ENCODE assay signal across 8 cellular contexts in the genomic region with DNA sequence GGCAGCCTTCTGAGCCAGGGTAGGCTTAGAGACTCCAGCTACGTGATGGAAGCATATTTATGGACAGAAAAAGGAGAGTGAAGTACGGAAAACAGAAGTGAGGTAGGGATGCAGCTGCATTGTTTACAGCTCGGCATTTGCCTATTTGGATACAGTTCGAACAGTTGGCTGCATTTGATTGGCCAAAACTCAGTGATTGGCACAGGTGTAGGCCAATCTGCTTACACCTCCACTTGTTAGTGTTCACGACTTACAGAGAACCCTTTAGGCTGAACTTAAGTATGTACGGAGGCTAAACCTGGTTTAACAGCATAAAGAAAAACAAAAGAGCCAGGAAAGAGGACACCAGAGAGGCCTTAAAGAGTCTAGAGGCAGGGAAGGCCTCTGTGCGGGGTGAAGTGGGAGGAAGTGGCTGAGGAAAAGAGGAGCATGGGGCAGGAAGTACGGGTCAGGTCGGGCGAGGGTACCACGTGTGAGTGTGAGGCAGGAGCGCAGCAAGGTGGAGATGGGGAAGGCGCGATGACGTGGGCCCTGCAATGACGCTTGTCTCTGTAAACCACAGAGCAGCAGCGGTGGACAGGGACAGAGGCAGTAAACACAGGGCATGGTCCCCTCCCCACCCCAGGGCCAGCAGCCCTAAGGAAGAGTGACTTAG. TPM values are rescaled to one million over a fixed set of nuclear protein-coding genes. Genes with fewer than 3 reads are reported as not detected.
DNase-seq lines count a peak whose midpoint lies in the region; ATAC-seq, FAIRE-seq and TF ChIP-seq lines count a peak whose summit lies in the region.

No MANE protein-coding gene starts in this region.

- ATAC-seq in activated CD8-positive, alpha-beta T cell treated with anti-CD3 and anti-CD28 coated beads, Interleukin-2, amount 10 ng/mL, durations not matched to agents 7 days and 5 days: peak; percentile 54
- no peak for ATAC-seq in GM21529 (IDR thresholded peaks at IDR 0.05; ENCODE audit: unreplicated experiment)
- no peak for ATAC-seq in HG03354 (IDR thresholded peaks at IDR 0.05; ENCODE audit: poor library complexity, severe bottlenecking, unreplicated experiment)

- H3K4me1 ChIP-seq in endothelial cell of umbilical vein (ENCODE audit: control insufficient read depth, extremely low read depth, insufficient read depth, low read length): no peaks in the 10 kb centered on the region
- no peaks in the 10 kb centered on the region for H3K4me1 ChIP-seq in uterus

- no peak for TF ChIP-seq CTCF in endothelial cell of umbilical vein (IDR thresholded peaks at IDR 0.05; ENCODE audit: extremely low read depth in 1 of 2, insufficient read depth in 1 of 2, low read depth in 1 of 2, low read length in 2 of 2)
- TF ChIP-seq CTCF in uterus (IDR thresholded peaks at IDR 0.05): no peak

- intact Hi-C loops in endothelial cell of umbilical vein (cut with micrococcal nuclease) (no loop called here), uterus (cut with DNase I; ENCODE audit: low total_unique reads) (no loop called here)

- H3K27ac ChIP-seq in endothelial cell of umbilical vein (ENCODE audit: insufficient read depth, low read depth, low read length): no peak overlapping the region
- no peak overlapping the region for H3K27ac ChIP-seq in uterus

- peaks cover 75% of the 10 kb centered on the region for H3K4me1 Mint-ChIP-seq in activated CD8-positive, alpha-beta T cell treated with anti-CD3 and anti-CD28 coated beads, Interleukin-2, amount 10 ng/mL, durations not matched to agents 7 days and 5 days (ENCODE audit: low read depth)

- H3K27me3 ChIP-seq in endothelial cell of umbilical vein (ENCODE audit: control insufficient read depth in 2 of 2, insufficient read depth in 2 of 2, low read length in 2 of 2) (peaks cover 3 to 4% of the 10 kb centered on the region in 2 experiments), uterus (no peaks in the 10 kb centered on the region)

- no peak overlapping the region for H3K4me2 ChIP-seq in endothelial cell of umbilical vein (ENCODE audit: insufficient read depth, low read length)

- H3K4me3 ChIP-seq in endothelial cell of umbilical vein (replicated peaks in 1 of 3; ENCODE audit: insufficient read depth in 1 of 3, low read depth in 1 of 3, low read length in 3 of 3) (no peak overlapping the region), uterus (no peak overlapping the region)

- peak; percentile 8 for FAIRE-seq in endothelial cell of umbilical vein (lab: Jason Lieb, UNC)

- H3K9me1 ChIP-seq in endothelial cell of umbilical vein (replicated peaks; ENCODE audit: control insufficient read depth, extremely low read depth, insufficient read depth, low read length): no peaks in the 10 kb centered on the region

- no peak overlapping the region for H3K9ac ChIP-seq in endothelial cell of umbilical vein (replicated peaks; ENCODE audit: extremely low read depth, insufficient read depth, low read length)

- H3K27me3 Mint-ChIP-seq in activated CD8-positive, alpha-beta T cell treated with anti-CD3 and anti-CD28 coated beads, Interleukin-2, amount 10 ng/mL, durations not matched to agents 7 days and 5 days (ENCODE audit: low read depth): peaks cover 4% of the 10 kb centered on the region

- no peaks in the 10 kb centered on the region for H3K36me3 ChIP-seq in endothelial cell of umbilical vein (ENCODE audit: control insufficient read depth in 2 of 2, extremely low read depth in 1 of 2, insufficient read depth in 2 of 2, low read length in 2 of 2)
- no peaks in the 10 kb centered on the region for H3K36me3 ChIP-seq in uterus

- dilution Hi-C loops in endothelial cell of umbilical vein (cut with MboI; ENCODE audit: extremely low pct_ligation_motif_present, low sequenced_read_pairs): no loop called here

- no peak overlapping the region for H2AFZ ChIP-seq in endothelial cell of umbilical vein (ENCODE audit: low read depth, low read length)

- H3K4me3 Mint-ChIP-seq in activated CD8-positive, alpha-beta T cell treated with anti-CD3 and anti-CD28 coated beads, Interleukin-2, amount 10 ng/mL, durations not matched to agents 7 days and 5 days: peak overlapping the region; percentile 52

- no TSS peak for BruUV-seq in endothelial cell of umbilical vein (replicated peaks; lab: Mats Ljungman, UMichigan)

- CTCF ChIA-PET in activated CD8-positive, alpha-beta T cell treated with anti-CD3 and anti-CD28 coated beads, Interleukin-2, amount 10 ng/mL, durations not matched to agents 7 days and 5 days (lab: Charles Lee): no interaction called here
- CTCF ChIA-PET in endothelial cell of umbilical vein (lab: Charles Lee): no interaction called here

- H3K79me2 ChIP-seq in endothelial cell of umbilical vein (ENCODE audit: control insufficient read depth, insufficient read depth, low read length): no peaks in the 10 kb centered on the region

- DNase-seq in CMK (ENCODE audit: low read depth): peak; percentile 65
- peak; percentile 93 for DNase-seq in NAMALWA (ENCODE audit: low spot score)
- peak; percentile 79 for DNase-seq in activated CD8-positive, alpha-beta T cell treated with anti-CD3 and anti-CD28 coated beads, Interleukin-2, amount 10 ng/mL, durations not matched to agents 7 days and 5 days
- DNase-seq in endothelial cell of umbilical vein (ENCODE audit: low read depth, low spot score): peak; percentile 52
- peak; percentile 27 to 43 for DNase-seq in stimulated activated CD4-positive, alpha-beta T cell treated with anti-CD3 and anti-CD28 coated beads, Interleukin-1b, Interleukin-23, amount 100 ng/mL, for 1 hour (ENCODE audit: low read depth in 2 of 2)
- DNase-seq in uterus: no peak

- POLR2A ChIA-PET in activated CD8-positive, alpha-beta T cell treated with anti-CD3 and anti-CD28 coated beads, Interleukin-2, amount 10 ng/mL, durations not matched to agents 7 days and 5 days (lab: Charles Lee): interaction anchor here (0.6 kb wide), 1 partner anchor 332 kb away, joined by 4 read pairs; no protein-coding TSS in a partner anchor
- POLR2A ChIA-PET in endothelial cell of umbilical vein (lab: Charles Lee): no interaction called here

- TF ChIP-seq POLR2A in endothelial cell of umbilical vein (IDR thresholded peaks at IDR 0.05; ENCODE audit: low read depth, low read length) (no peak), uterus (IDR thresholded peaks at IDR 0.05) (no peak)

- peak overlapping the region; percentile 94 for H3K27ac Mint-ChIP-seq in activated CD8-positive, alpha-beta T cell treated with anti-CD3 and anti-CD28 coated beads, Interleukin-2, amount 10 ng/mL, durations not matched to agents 7 days and 5 days

- no peaks in the 10 kb centered on the region for H4K20me1 ChIP-seq in endothelial cell of umbilical vein (replicated peaks; ENCODE audit: control insufficient read depth, extremely low read depth, insufficient read depth, low read length)

- peaks cover 4% of the 10 kb centered on the region for H3K36me3 Mint-ChIP-seq in activated CD8-positive, alpha-beta T cell treated with anti-CD3 and anti-CD28 coated beads, Interleukin-2, amount 10 ng/mL, durations not matched to agents 7 days and 5 days (ENCODE audit: low read depth)

- H3K9me3 Mint-ChIP-seq in activated CD8-positive, alpha-beta T cell treated with anti-CD3 and anti-CD28 coated beads, Interleukin-2, amount 10 ng/mL, durations not matched to agents 7 days and 5 days (ENCODE audit: insufficient read depth): peaks cover 7% of the 10 kb centered on the region

- H3K9me3 ChIP-seq in endothelial cell of umbilical vein (replicated peaks; ENCODE audit: control insufficient read depth, insufficient read depth, low read length) (no peaks in the 10 kb centered on the region), uterus (no peaks in the 10 kb centered on the region)

TF ChIP-seq in endothelial cell of umbilical vein, 7 proteins besides CTCF, POLR2A, EP300 and RAD21:
- TF ChIP-seq MYC (IDR thresholded peaks at IDR 0.05; ENCODE audit: low read depth, low read length) (no peak), EZH2 (IDR thresholded peaks at IDR 0.05; ENCODE audit: borderline replicate concordance, low read depth, low read length, severe bottlenecking) (no peak), JUN (IDR thresholded peaks at IDR 0.05; ENCODE audit: borderline replicate concordance, insufficient read depth, insufficient read length, low read depth) (no peak), POLR2AphosphoS5 (IDR thresholded peaks at IDR 0.05; ENCODE audit: insufficient read depth, low read depth, low read length) (no peak), GATA2 (IDR thresholded peaks at IDR 0.05; ENCODE audit: insufficient read depth, insufficient read length, low read depth, low read length) (no peak), FOS (IDR thresholded peaks at IDR 0.05; ENCODE audit: borderline replicate concordance, insufficient read depth, low read length) (no peak)
- TF ChIP-seq, protein P1, sequence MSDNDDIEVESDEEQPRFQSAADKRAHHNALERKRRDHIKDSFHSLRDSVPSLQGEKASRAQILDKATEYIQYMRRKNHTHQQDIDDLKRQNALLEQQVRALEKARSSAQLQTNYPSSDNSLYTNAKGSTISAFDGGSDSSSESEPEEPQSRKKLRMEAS (IDR thresholded peaks at IDR 0.05; ENCODE audit: insufficient read depth, insufficient read length): no peak

RNA-seq across cellular contexts. Expression of gene RSPH1, which starts 32.0 kb away (rescaled TPM):
- not detected for total RNA-seq in activated CD8-positive, alpha-beta T cell treated with anti-CD3 and anti-CD28 coated beads, Interleukin-2, amount 10 ng/mL, durations not matched to agents 7 days and 5 days
- not detected in 2 replicates for total RNA-seq in endothelial cell of umbilical vein
- polyA plus RNA-seq in endothelial cell of umbilical vein: 0.08 TPM in 1 of 2 replicates, not detected in the other
- 0.07 and 0.08 TPM in 2 replicates for polyA plus RNA-seq in endothelial cell of umbilical vein (2011; cell fraction: cytosol; rRNA removed)
- polyA plus RNA-seq in endothelial cell of umbilical vein (2011; cell fraction: nucleus; rRNA removed): 0.13 and 0.20 TPM in 2 replicates
- 0.12 and 0.44 TPM in 2 replicates for polyA plus RNA-seq in endothelial cell of umbilical vein (2012)
- polyA minus RNA-seq in endothelial cell of umbilical vein: not detected in 2 replicates
- polyA minus RNA-seq in endothelial cell of umbilical vein (2011; cell fraction: cytosol; rRNA and poly(A)+ RNA removed): not detected
- not detected in 2 replicates for polyA minus RNA-seq in endothelial cell of umbilical vein (2011; cell fraction: nucleus; rRNA and poly(A)+ RNA removed)
- 1 to 10 TPM in 2 of 4 donors, not detected in 2; 1.7 to 3.4 TPM for total RNA-seq in uterus

RNA-seq across cellular contexts. Expression of gene SLC37A1, which starts 49.7 kb away (rescaled TPM):
- 10 to 100 TPM; 18.9 to 19.2 TPM for total RNA-seq in activated CD8-positive, alpha-beta T cell treated with anti-CD3 and anti-CD28 coated beads, Interleukin-2, amount 10 ng/mL, durations not matched to agents 7 days and 5 days
- total RNA-seq in endothelial cell of umbilical vein (7.6 and 11.2 TPM in 2 replicates), uterus (1 to 10 TPM; 2.3 to 8.8 (median 6.3) TPM)
- 4.6 and 4.7 TPM in 2 replicates for polyA plus RNA-seq in endothelial cell of umbilical vein
- 4.1 and 5.0 TPM in 2 replicates for polyA plus RNA-seq in endothelial cell of umbilical vein (2011; cell fraction: cytosol; rRNA removed)
- polyA plus RNA-seq in endothelial cell of umbilical vein (2011; cell fraction: nucleus; rRNA removed): 8.0 and 9.1 TPM in 2 replicates
- 9.5 and 16.5 TPM in 2 replicates for polyA plus RNA-seq in endothelial cell of umbilical vein (2012)
- 5.4 and 9.8 TPM in 2 replicates for polyA minus RNA-seq in endothelial cell of umbilical vein
- 7.1 TPM for polyA minus RNA-seq in endothelial cell of umbilical vein (2011; cell fraction: cytosol; rRNA and poly(A)+ RNA removed)
- 6.2 and 9.9 TPM in 2 replicates for polyA minus RNA-seq in endothelial cell of umbilical vein (2011; cell fraction: nucleus; rRNA and poly(A)+ RNA removed)

Comparison
In these comparisons a context has a peak if more than half of its experiments do, and no peak if none do; other contexts are left out.
1. DNase-seq: peak in CMK (single experiment), NAMALWA (single experiment), activated CD8-positive, alpha-beta T cell treated with anti-CD3 and anti-CD28 coated beads, Interleukin-2, amount 10 ng/mL, durations not matched to agents 7 days and 5 days (single experiment), endothelial cell of umbilical vein (single experiment) and stimulated activated CD4-positive, alpha-beta T cell treated with anti-CD3 and anti-CD28 coated beads, Interleukin-1b, Interleukin-23, amount 100 ng/mL, for 1 hour (2 of 2); none in uterus (0 of 2).